13 cellular contexts compared by ENCODE assay signal in genomic region chr1:47191940-47192457, GRCh38. TPM values are rescaled to one million over a fixed set of nuclear protein-coding genes. Genes with fewer than 3 reads are reported as not detected.
DNase-seq lines count a peak whose midpoint lies in the region; ATAC-seq and TF ChIP-seq lines count a peak whose summit lies in the region.
"Had no signal": no experiment of that assay in that cellular context is flagged by ENCODE, and none has a peak within 500 bp of the region (broad histone marks: within the 10 kb centered on the region; RNA-seq: fewer than 3 reads in every experiment).

No MANE protein-coding gene starts in this region.

- no peak for ATAC-seq in omental fat pad (ENCODE audit: low FRiP score)
- no peak for ATAC-seq in activated naive CD8-positive, alpha-beta T cell treated with anti-CD3 and anti-CD28 coated beads, Interleukin-2, amount 50 U/mL, for 24 hours

- POLR2A ChIA-PET in Caco-2 (lab: Charles Lee): interaction anchor here (1.0 to 2.1 kb wide), 6 partner anchors 11 to 285 kb away, joined by 4 to 12 read pairs (median 5); partner anchors contain the start of genes CMPK1 and STIL

- no peaks in the 10 kb centered on the region for H3K9me3 ChIP-seq in Caco-2
- H3K9me3 ChIP-seq in Peyer's patch: no peaks in the 10 kb centered on the region
- H3K9me3 ChIP-seq in tibial nerve: no peaks in the 10 kb centered on the region
- H3K9me3 ChIP-seq: adrenal gland had no signal

- no peak for TF ChIP-seq EP300 in tibial nerve (IDR thresholded peaks at IDR 0.05)

- H3K4me1 ChIP-seq in Caco-2 (peaks cover 62% of the 10 kb centered on the region), Peyer's patch (peaks cover 0 to 29% (median 2%) of the 10 kb centered on the region in 4 donors), tibial nerve (peaks cover 0 to 38% (median 11%) of the 10 kb centered on the region in 4 donors)

- peak overlapping the region; percentile 98 for H3K27ac Mint-ChIP-seq in Caco-2 (ENCODE audit: unreplicated experiment)
- H3K27ac Mint-ChIP-seq in activated naive CD8-positive, alpha-beta T cell treated with anti-CD3 and anti-CD28 coated beads, Interleukin-2, amount 50 U/mL, for 24 hours: no peak overlapping the region

- H3K27ac ChIP-seq in Peyer's patch (peak overlapping the region in 3 of 4 donors; percentile 23 to 73 (median 48)), tibial nerve (peak overlapping the region in 1 of 4 donors; percentile 43)
- H3K27ac ChIP-seq: adrenal gland had no signal

- no peaks in the 10 kb centered on the region for H3K27me3 Mint-ChIP-seq in Caco-2 (ENCODE audit: insufficient read depth, unreplicated experiment)
- H3K27me3 Mint-ChIP-seq in activated naive CD8-positive, alpha-beta T cell treated with anti-CD3 and anti-CD28 coated beads, Interleukin-2, amount 50 U/mL, for 24 hours: peaks cover 6% of the 10 kb centered on the region

- 73 to 77% methylated on average over 4 of the region's 4 CpGs for WGBS in tibial nerve, 2 donors

- H3K36me3 ChIP-seq in Caco-2 (ENCODE audit: control insufficient read depth, insufficient read depth, low read length): no peaks in the 10 kb centered on the region
- no peaks in the 10 kb centered on the region for H3K36me3 ChIP-seq in Peyer's patch
- H3K36me3 ChIP-seq in tibial nerve: no peaks in the 10 kb centered on the region
- H3K36me3 ChIP-seq: adrenal gland had no signal

- peak overlapping the region; percentile 38 for H3K4me3 ChIP-seq in Caco-2 (ENCODE audit: low read depth, low read length)
- no peak overlapping the region for H3K4me3 ChIP-seq in Peyer's patch
- H3K4me3 ChIP-seq in epithelial cell of proximal tubule (ENCODE audit: low read depth, low read length): peak overlapping the region; percentile 9
- H3K4me3 ChIP-seq in tibial nerve: no peak overlapping the region
- H3K4me3 ChIP-seq: adrenal gland had no signal

- intact Hi-C loops in Caco-2 (cut with micrococcal nuclease; ENCODE audit: unreplicated experiment): loop anchor here (1.0 to 2.0 kb wide), 6 partner anchors 13 to 187 kb away; partner anchors contain the start of genes CMPK1, STIL and TAL1

- H3K4me3 Mint-ChIP-seq in Caco-2 (ENCODE audit: unreplicated experiment): peak overlapping the region; percentile 94
- H3K4me3 Mint-ChIP-seq in activated naive CD8-positive, alpha-beta T cell treated with anti-CD3 and anti-CD28 coated beads, Interleukin-2, amount 50 U/mL, for 24 hours: no peak overlapping the region

- TSS peak; percentile 88 for BruUV-seq in Caco-2 (replicated peaks; lab: Mats Ljungman, UMichigan)

- peak in 1 of 2 experiments; percentile 51 for DNase-seq in Caco-2
- no peak for DNase-seq in Peyer's patch
- DNase-seq in epithelial cell of proximal tubule (ENCODE audit: low read depth): no peak
- DNase-seq in omental fat pad (ENCODE audit: low spot score): peak; percentile 10
- no peak for DNase-seq in glomerular visceral epithelial cell (ENCODE audit: extremely low spot score)
- no peak for DNase-seq in activated naive CD8-positive, alpha-beta T cell treated with anti-CD3 and anti-CD28 coated beads, Interleukin-2, amount 50 U/mL, for 24 hours
- DNase-seq in tibial nerve (ENCODE audit: low spot score in 2 of 2): no peak
- no peak for DNase-seq in NCI-H2107 treated with DMSO at 0.1 percent for 48 hours (lab: John Stamatoyannopoulos, UW; ENCODE audit: unreplicated experiment)
- DNase-seq: activated CD4-positive, alpha-beta T cell treated with anti-CD3 and anti-CD28 coated beads for 4 hours; stimulated activated naive CD4-positive, alpha-beta T cell treated with Interleukin-2 at 50 U/mL for 16 hours had no signal

- H3K27me3 ChIP-seq in Caco-2 (replicated peaks; ENCODE audit: control insufficient read depth, insufficient read depth, low read length) (no peaks in the 10 kb centered on the region), Peyer's patch (no peaks in the 10 kb centered on the region), tibial nerve (no peaks in the 10 kb centered on the region)
- H3K27me3 ChIP-seq: adrenal gland had no signal

- TF ChIP-seq POLR2A in Peyer's patch (IDR thresholded peaks at IDR 0.05) (no peak), tibial nerve (IDR thresholded peaks at IDR 0.05) (no peak)

- peaks cover 15% of the 10 kb centered on the region for H3K36me3 Mint-ChIP-seq in Caco-2 (ENCODE audit: insufficient read depth, unreplicated experiment)
- no peaks in the 10 kb centered on the region for H3K36me3 Mint-ChIP-seq in activated naive CD8-positive, alpha-beta T cell treated with anti-CD3 and anti-CD28 coated beads, Interleukin-2, amount 50 U/mL, for 24 hours (ENCODE audit: low read depth)

- H3K9me3 Mint-ChIP-seq in Caco-2 (ENCODE audit: unreplicated experiment): no peaks in the 10 kb centered on the region
- no peaks in the 10 kb centered on the region for H3K9me3 Mint-ChIP-seq in activated naive CD8-positive, alpha-beta T cell treated with anti-CD3 and anti-CD28 coated beads, Interleukin-2, amount 50 U/mL, for 24 hours

- CTCF ChIA-PET in Caco-2 (lab: Charles Lee): interaction anchor here (0.7 to 4.0 kb wide), 6 partner anchors 11 to 285 kb away, joined by 3 to 53 read pairs (median 5); partner anchors contain the start of gene CMPK1

- TF ChIP-seq CTCF in Caco-2 (IDR thresholded peaks at IDR 0.05; ENCODE audit: insufficient read depth in 1 of 2, low read depth in 1 of 2, low read length in 1 of 2, severe bottlenecking in 1 of 2, unreplicated experiment in 1 of 2) (no peak), Peyer's patch (IDR thresholded peaks at IDR 0.05) (no peak), epithelial cell of proximal tubule (conservative IDR thresholded peaks at IDR 0.05; ENCODE audit: low read depth, low read length) (no peak), omental fat pad (IDR thresholded peaks at IDR 0.05) (no peak), tibial nerve (IDR thresholded peaks at IDR 0.05) (no peak)

- H3K4me1 Mint-ChIP-seq in Caco-2 (ENCODE audit: low read depth, unreplicated experiment): peaks cover 38% of the 10 kb centered on the region
- no peaks in the 10 kb centered on the region for H3K4me1 Mint-ChIP-seq in activated naive CD8-positive, alpha-beta T cell treated with anti-CD3 and anti-CD28 coated beads, Interleukin-2, amount 50 U/mL, for 24 hours

RNA-seq across cellular contexts. Expression of gene PDZK1IP1, which starts 2.2 kb away (rescaled TPM):
- 3.8 and 6.1 TPM in 2 replicates for total RNA-seq in Caco-2 (2022)
- total RNA-seq in Peyer's patch: 100 to 1,000 TPM in 2 of 4 donors, 10 to 100 TPM in 1, 1 to 10 TPM in 1; 5.8 to 224 (median 104) TPM
- 14.3 and 43.2 TPM in 2 replicates for total RNA-seq in epithelial cell of proximal tubule
- total RNA-seq in omental fat pad: 100 to 1,000 TPM in 1 of 4 donors, 10 to 100 TPM in 2, 1 to 10 TPM in 1; 2.8 to 131 (median 25.3) TPM
- total RNA-seq in tibial nerve: 1 to 10 TPM in 2 of 4 donors, not detected in 2; 1.5 to 4.2 TPM
- total RNA-seq: cerebellum, SK-MEL-5 had no signal

RNA-seq across cellular contexts. Expression of gene TAL1, which starts 40.0 kb away (rescaled TPM):
- 12.2 and 15.2 TPM in 2 replicates for total RNA-seq in Caco-2 (2022)
- 1 to 10 TPM; 1.2 to 7.4 (median 2.9) TPM for total RNA-seq in Peyer's patch
- total RNA-seq in epithelial cell of proximal tubule: 0.69 and 1.4 TPM in 2 replicates
- 10 to 100 TPM in 1 of 4 donors, 1 to 10 TPM in 3; 2.4 to 21.1 (median 5.1) TPM for total RNA-seq in omental fat pad
- 10 to 100 TPM in 1 of 4 donors, 1 to 10 TPM in 3; 3.1 to 10.0 (median 5.7) TPM for total RNA-seq in tibial nerve

RNA-seq across cellular contexts. Expression of gene CYP4A22, which starts 54.8 kb away (rescaled TPM):
- not detected in 2 replicates for total RNA-seq in Caco-2 (2022)
- total RNA-seq in Peyer's patch: under 1 TPM in 2 of 4 donors, not detected in 2; 0.47 to 0.88 TPM
- total RNA-seq in epithelial cell of proximal tubule: not detected in 2 replicates
- 1 to 10 TPM in 2 of 4 donors, under 1 TPM in 2; 0.72 to 5.8 (median 0.97) TPM for total RNA-seq in omental fat pad
- 1 to 10 TPM in 3 of 4 donors, under 1 TPM in 1; 0.84 to 4.5 (median 2.6) TPM for total RNA-seq in tibial nerve
- total RNA-seq: adrenal gland, SK-MEL-5 had no signal

Comparison
In these comparisons a context has a peak if more than half of its experiments do, and no peak if none do; other contexts are left out.
1. H3K4me3 ChIP-seq: peak in Caco-2 (single experiment) and epithelial cell of proximal tubule (single experiment); none in Peyer's patch (0 of 4) and tibial nerve (0 of 4).